In the genomic region with DNA sequence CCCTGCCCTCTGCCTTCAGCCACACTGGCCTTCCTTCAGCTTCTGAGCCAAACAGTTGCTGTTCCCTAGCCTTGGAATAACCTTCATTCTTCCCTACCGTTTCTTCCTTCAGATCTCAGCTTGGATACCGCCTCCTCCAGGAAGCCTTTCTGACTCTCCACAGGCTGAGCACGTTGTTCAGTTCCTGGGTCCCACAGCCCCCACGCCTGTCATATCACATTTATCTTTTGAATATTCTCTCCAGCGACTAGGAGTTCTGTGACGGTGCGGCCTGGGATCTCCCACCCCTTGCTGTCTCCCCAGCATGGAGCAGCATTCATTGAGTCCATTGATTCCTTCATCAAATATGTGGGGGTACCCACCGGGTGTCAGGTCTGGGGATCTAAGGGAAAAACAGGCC, we compare ENCODE assay signal across 1 cellular context.
TF ChIP-seq lines count a peak whose summit lies in the region.

No MANE protein-coding gene starts in this region.

TF ChIP-seq in HepG2, 621 proteins besides CTCF, POLR2A, EP300 and RAD21:
- TF ChIP-seq BORCS8-MEF2B (CRISPR knock-in tag; IDR thresholded peaks at IDR 0.05): no peak
- no peak for TF ChIP-seq U2AF2 (IDR thresholded peaks at IDR 0.05; ENCODE audit: low read depth, low read length)
- TF ChIP-seq ZNF414 (CRISPR knock-in tag; IDR thresholded peaks at IDR 0.05): no peak
- TF ChIP-seq STAG1 (CRISPR knock-in tag; IDR thresholded peaks at IDR 0.05): no peak
- TF ChIP-seq, protein P1, sequence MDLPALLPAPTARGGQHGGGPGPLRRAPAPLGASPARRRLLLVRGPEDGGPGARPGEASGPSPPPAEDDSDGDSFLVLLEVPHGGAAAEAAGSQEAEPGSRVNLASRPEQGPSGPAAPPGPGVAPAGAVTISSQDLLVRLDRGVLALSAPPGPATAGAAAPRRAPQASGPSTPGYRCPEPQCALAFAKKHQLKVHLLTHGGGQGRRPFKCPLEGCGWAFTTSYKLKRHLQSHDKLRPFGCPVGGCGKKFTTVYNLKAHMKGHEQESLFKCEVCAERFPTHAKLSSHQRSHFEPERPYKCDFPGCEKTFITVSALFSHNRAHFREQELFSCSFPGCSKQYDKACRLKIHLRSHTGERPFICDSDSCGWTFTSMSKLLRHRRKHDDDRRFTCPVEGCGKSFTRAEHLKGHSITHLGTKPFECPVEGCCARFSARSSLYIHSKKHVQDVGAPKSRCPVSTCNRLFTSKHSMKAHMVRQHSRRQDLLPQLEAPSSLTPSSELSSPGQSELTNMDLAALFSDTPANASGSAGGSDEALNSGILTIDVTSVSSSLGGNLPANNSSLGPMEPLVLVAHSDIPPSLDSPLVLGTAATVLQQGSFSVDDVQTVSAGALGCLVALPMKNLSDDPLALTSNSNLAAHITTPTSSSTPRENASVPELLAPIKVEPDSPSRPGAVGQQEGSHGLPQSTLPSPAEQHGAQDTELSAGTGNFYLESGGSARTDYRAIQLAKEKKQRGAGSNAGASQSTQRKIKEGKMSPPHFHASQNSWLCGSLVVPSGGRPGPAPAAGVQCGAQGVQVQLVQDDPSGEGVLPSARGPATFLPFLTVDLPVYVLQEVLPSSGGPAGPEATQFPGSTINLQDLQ (CRISPR knock-in tag; IDR thresholded peaks at IDR 0.05): no peak
- TF ChIP-seq ZFP36 (IDR thresholded peaks at IDR 0.05; ENCODE audit: borderline replicate concordance, low read depth, low read length, partially characterized antibody): peak; percentile 55
- no peak for TF ChIP-seq ZNF282 (IDR thresholded peaks at IDR 0.05; ENCODE audit: partially characterized antibody)
- no peak for TF ChIP-seq GABPA (IDR thresholded peaks at IDR 0.05; ENCODE audit: low read depth, low read length)
- no peak for TF ChIP-seq GABPA (CRISPR knock-in tag; IDR thresholded peaks at IDR 0.05; ENCODE audit: low read depth)
- no peak for TF ChIP-seq ZNF776 (CRISPR knock-in tag; IDR thresholded peaks at IDR 0.05)
- TF ChIP-seq RARA (CRISPR knock-in tag; IDR thresholded peaks at IDR 0.05): no peak
- no peak for TF ChIP-seq ZNF75D (CRISPR knock-in tag; IDR thresholded peaks at IDR 0.05; ENCODE audit: borderline replicate concordance)
- TF ChIP-seq, protein P2, sequence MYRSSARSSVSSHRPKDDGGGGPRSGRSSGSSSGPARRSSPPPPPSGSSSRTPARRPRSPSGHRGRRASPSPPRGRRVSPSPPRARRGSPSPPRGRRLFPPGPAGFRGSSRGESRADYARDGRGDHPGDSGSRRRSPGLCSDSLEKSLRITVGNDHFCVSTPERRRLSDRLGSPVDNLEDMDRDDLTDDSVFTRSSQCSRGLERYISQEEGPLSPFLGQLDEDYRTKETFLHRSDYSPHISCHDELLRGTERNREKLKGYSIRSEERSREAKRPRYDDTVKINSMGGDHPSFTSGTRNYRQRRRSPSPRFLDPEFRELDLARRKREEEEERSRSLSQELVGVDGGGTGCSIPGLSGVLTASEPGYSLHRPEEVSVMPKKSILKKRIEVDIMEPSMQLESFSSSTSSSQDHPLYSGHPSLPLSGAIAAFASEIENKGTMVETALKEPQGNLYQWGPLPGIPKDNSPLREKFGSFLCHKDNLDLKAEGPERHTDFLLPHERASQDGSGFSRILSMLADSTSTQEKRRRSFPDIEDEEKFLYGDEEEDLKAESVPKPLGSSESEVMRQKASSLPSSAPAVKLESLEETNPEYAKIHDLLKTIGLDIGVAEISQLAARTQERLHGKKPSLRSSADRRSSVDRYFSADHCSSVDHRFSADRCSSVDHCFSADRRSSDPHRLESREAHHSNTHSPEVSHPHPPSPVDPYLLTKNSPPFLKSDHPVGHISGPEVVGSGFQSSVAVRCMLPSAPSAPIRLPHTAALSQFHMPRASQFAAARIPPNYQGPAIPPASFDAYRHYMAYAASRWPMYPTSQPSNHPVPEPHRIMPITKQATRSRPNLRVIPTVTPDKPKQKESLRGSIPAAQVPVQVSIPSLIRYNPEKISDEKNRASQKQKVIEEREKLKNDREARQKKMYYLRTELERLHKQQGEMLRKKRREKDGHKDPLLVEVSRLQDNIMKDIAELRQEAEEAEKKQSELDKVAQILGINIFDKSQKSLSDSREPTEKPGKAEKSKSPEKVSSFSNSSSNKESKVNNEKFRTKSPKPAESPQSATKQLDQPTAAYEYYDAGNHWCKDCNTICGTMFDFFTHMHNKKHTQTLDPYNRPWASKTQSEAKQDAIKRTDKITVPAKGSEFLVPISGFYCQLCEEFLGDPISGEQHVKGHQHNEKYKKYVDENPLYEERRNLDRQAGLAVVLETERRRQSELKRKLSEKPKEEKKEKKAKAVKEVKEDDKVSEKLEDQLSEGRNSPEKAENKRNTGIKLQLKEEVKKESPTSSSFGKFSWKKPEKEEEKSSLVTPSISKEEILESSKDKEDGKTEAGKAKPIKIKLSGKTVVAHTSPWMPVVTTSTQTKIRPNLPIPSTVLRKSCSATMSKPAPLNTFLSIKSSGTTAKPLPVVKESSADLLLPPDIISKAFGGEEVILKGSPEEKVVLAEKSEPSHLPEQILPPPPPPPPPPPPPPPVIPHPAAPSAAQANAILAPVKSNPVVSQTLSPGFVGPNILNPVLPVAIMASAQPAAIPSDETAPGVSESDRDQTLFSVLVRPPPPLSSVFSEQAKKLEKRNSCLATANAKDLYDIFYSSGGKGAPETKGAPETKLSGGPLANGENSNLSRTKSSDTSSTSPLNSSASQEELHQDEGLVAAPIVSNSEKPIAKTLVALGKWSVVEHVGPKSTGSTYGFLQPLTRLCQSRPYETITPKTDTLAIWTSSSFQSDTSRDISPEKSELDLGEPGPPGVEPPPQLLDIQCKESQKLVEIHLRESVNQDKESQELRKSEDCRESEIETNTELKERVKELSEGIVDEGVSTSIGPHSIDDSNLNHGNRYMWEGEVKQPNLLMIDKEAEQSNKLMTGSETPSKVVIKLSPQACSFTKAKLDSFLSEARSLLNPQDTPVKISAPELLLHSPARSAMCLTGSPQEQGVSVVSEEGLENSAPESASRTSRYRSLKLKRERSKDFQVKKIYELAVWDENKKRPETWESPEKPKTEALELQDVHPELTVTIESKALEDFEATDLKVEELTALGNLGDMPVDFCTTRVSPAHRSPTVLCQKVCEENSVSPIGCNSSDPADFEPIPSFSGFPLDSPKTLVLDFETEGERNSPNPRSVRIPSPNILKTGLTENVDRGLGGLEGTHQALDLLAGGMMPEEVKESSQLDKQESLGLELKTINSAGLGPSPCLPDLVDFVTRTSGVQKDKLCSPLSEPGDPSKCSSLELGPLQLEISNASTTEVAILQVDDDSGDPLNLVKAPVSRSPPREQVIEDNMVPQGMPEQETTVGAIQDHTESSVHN (CRISPR knock-in tag; IDR thresholded peaks at IDR 0.05): 0 out of 2 replicates have a peak, but pooled peaks have one; percentile 44
- no peak for TF ChIP-seq ZNF207 (IDR thresholded peaks at IDR 0.05; ENCODE audit: borderline replicate concordance)
- TF ChIP-seq POGK (CRISPR knock-in tag; conservative IDR thresholded peaks at IDR 0.05): no peak
- TF ChIP-seq CHD4 (IDR thresholded peaks at IDR 0.05; ENCODE audit: borderline replicate concordance, low read length): peak; percentile 32; the same call in 1 of the 2 replicates
- TF ChIP-seq, protein P3, sequence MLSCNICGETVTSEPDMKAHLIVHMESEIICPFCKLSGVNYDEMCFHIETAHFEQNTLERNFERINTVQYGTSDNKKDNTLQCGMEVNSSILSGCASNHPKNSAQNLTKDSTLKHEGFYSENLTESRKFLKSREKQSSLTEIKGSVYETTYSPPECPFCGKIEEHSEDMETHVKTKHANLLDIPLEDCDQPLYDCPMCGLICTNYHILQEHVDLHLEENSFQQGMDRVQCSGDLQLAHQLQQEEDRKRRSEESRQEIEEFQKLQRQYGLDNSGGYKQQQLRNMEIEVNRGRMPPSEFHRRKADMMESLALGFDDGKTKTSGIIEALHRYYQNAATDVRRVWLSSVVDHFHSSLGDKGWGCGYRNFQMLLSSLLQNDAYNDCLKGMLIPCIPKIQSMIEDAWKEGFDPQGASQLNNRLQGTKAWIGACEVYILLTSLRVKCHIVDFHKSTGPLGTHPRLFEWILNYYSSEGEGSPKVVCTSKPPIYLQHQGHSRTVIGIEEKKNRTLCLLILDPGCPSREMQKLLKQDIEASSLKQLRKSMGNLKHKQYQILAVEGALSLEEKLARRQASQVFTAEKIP (CRISPR knock-in tag; IDR thresholded peaks at IDR 0.05; ENCODE audit: borderline replicate concordance): no peak
